Comparison of ENCODE assay signal across 22 cellular contexts in the genomic region with DNA sequence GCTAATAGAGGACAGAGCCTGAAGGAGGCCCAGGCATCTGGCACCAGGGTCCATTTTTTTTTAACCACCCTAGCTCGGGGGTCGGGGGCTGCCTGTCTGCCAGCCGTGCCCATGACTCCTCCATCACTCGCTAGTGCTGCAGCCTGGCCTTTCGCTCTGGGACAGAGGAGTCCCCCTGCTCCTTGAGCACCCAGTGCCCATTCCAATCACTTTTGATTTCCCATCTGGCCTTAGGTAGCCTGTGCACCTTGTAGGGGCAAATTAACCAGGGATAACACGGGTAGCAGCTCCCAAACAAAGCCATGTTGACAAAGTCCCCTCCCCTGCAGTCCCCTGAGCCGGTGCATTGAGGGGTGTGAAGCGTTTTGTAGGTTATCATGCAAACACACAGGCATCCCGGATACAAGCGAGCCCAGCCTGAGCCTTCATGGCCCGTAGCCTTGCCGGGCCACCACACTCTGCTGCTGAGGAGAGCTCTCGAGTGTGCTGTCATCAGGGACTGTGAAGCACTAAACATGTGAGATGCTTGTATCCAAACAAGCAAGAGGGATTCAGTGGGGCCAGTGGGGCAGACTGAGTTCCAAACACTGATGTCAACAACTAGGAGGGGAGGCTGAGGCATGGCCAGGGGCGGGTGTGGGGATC.
DNase-seq lines count a peak whose midpoint lies in the region; TF ChIP-seq lines count a peak whose summit lies in the region.
"Had no signal": no experiment of that assay in that cellular context is flagged by ENCODE, and none has a peak within 500 bp of the region (broad histone marks: within the 10 kb centered on the region; RNA-seq: fewer than 3 reads in every experiment).

No MANE protein-coding gene starts in this region.

- peak overlapping the region; percentile 16 to 94 (median 54) for H3K27ac Mint-ChIP-seq in brain
- H3K27ac Mint-ChIP-seq: CD8-positive, alpha-beta T cell; IgD-negative memory B cell; T-cell had no signal

- H3K9me3 ChIP-seq in sigmoid colon: no peaks in the 10 kb centered on the region
- H3K9me3 ChIP-seq: Caco-2 had no signal

- intact Hi-C loops in sigmoid colon (cut with DNase I): no loop called here

- no peak for TF ChIP-seq POLR2A in sigmoid colon (IDR thresholded peaks at IDR 0.05)

- no peak overlapping the region for H3K4me3 ChIP-seq in sigmoid colon

- DNase-seq in NCI-H510A treated with DMSO at 0.1 percent for 48 hours (lab: John Stamatoyannopoulos, UW): peak; percentile 20
- DNase-seq in NCI-H510A (lab: John Stamatoyannopoulos, UW): no peak
- DNase-seq in DMS79 treated with DMSO at 0.1 percent for 48 hours (lab: John Stamatoyannopoulos, UW): peak; percentile 89
- DNase-seq in sigmoid colon: peak; percentile 35
- no peak for DNase-seq in retina
- no peak for DNase-seq in stimulated activated naive CD4-positive, alpha-beta T cell treated with Interleukin-2 at 50 U/mL for 16 hours (lab: John Stamatoyannopoulos, UW)
- DNase-seq in DMS 273 treated with DMSO at 0.1 percent for 48 hours (lab: John Stamatoyannopoulos, UW): no peak
- DNase-seq: C1 segment of cervical spinal cord; CD8-positive, alpha-beta T cell; H7; NCI-H1436 treated with DMSO at 0.1 percent for 48 hours; NCI-H2029; NCI-H2171; NCI-H226; RPMI8226; SHP77; T-cell had no signal

- 79 to 81% methylated on average over 14 of the region's 14 CpGs for WGBS in sigmoid colon, 2 donors

- TF ChIP-seq CTCF in brain (conservative IDR thresholded peaks at IDR 0.05) (no peak), sigmoid colon (IDR thresholded peaks at IDR 0.05) (no peak)

- no peaks in the 10 kb centered on the region for H3K36me3 Mint-ChIP-seq in brain
- H3K36me3 Mint-ChIP-seq: CD8-positive, alpha-beta T cell; IgD-negative memory B cell; T-cell had no signal

- no peak for TF ChIP-seq EP300 in sigmoid colon (IDR thresholded peaks at IDR 0.05)

- no peak overlapping the region for H3K27ac ChIP-seq in sigmoid colon
- H3K27ac ChIP-seq: HL-60, KMS-11 had no signal

- no peaks in the 10 kb centered on the region for H3K36me3 ChIP-seq in sigmoid colon

- no peaks in the 10 kb centered on the region for H3K4me1 ChIP-seq in sigmoid colon
- H3K4me1 ChIP-seq: Caco-2 had no signal

- no peaks in the 10 kb centered on the region for H3K9me3 Mint-ChIP-seq in brain
- H3K9me3 Mint-ChIP-seq: CD8-positive, alpha-beta T cell; IgD-negative memory B cell; T-cell had no signal

- H3K27me3 ChIP-seq in sigmoid colon: no peaks in the 10 kb centered on the region

- H3K27me3 Mint-ChIP-seq in brain: peaks cover 3% of the 10 kb centered on the region

- peaks cover 79% of the 10 kb centered on the region for H3K4me1 Mint-ChIP-seq in brain
- H3K4me1 Mint-ChIP-seq: IgD-negative memory B cell, T-cell had no signal

- peak overlapping the region in 1 of 5 experiments; percentile 12 for H3K4me3 Mint-ChIP-seq in brain
- H3K4me3 Mint-ChIP-seq: CD8-positive, alpha-beta T cell; IgD-negative memory B cell; T-cell had no signal

Comparison
In these comparisons a context has a peak if more than half of its experiments do, and no peak if none do; other contexts are left out.
1. DNase-seq: peak in NCI-H510A treated with DMSO at 0.1 percent for 48 hours (single experiment), DMS79 treated with DMSO at 0.1 percent for 48 hours (single experiment) and sigmoid colon (single experiment); none in NCI-H510A (single experiment), retina (single experiment), stimulated activated naive CD4-positive, alpha-beta T cell treated with Interleukin-2 at 50 U/mL for 16 hours (single experiment) and DMS 273 treated with DMSO at 0.1 percent for 48 hours (single experiment).